Comparison of ENCODE assay signal across 25 cellular contexts in genomic region chr6:142879076-142879475, GRCh38.
DNase-seq lines count a peak whose midpoint lies in the region; ATAC-seq lines count a peak whose summit lies in the region.
"Had no signal": no experiment of that assay in that cellular context is flagged by ENCODE, and none has a peak within 500 bp of the region (broad histone marks: within the 10 kb centered on the region; RNA-seq: fewer than 3 reads in every experiment).

No MANE protein-coding gene starts in this region.

- H3K4me1 Mint-ChIP-seq in activated T-cell treated with anti-CD3 and anti-CD28 coated beads, Interleukin-2, amount 50 U/mL, for 72 hours (ENCODE audit: low read depth): peaks cover 93% of the 10 kb centered on the region
- H3K4me1 Mint-ChIP-seq in central memory CD8-positive, alpha-beta T cell: peaks cover 71% of the 10 kb centered on the region

- peaks cover 48% of the 10 kb centered on the region for H3K4me1 ChIP-seq in GM23248 (ENCODE audit: insufficient read depth)
- H3K4me1 ChIP-seq: breast epithelium, colonic mucosa, HAP-1 had no signal

- peak overlapping the region in 1 of 2 donors; percentile 14 for H3K4me3 Mint-ChIP-seq in activated T-cell treated with anti-CD3 and anti-CD28 coated beads, Interleukin-2, amount 50 U/mL, for 72 hours
- H3K4me3 Mint-ChIP-seq in central memory CD8-positive, alpha-beta T cell: no peak overlapping the region
- H3K4me3 Mint-ChIP-seq: activated CD4-positive, alpha-beta memory T cell treated with anti-CD3 and anti-CD28 coated beads, Interleukin-2, amount 10 ng/mL, durations not matched to agents 7 days and 5 days; T-helper 2 cell treated with Interferon-gamma antibody and Interleukin-4, amounts not matched to agents 5 μg/mL and 100 μg/mL, for 36 hours; type B pancreatic cell had no signal

- H4K20me1 ChIP-seq in GM23248 (ENCODE audit: insufficient read depth): no peaks in the 10 kb centered on the region

- no peaks in the 10 kb centered on the region for H3K9me3 ChIP-seq in GM23248 (ENCODE audit: low read depth)
- H3K9me3 ChIP-seq: breast epithelium, colonic mucosa, HAP-1, lower lobe of right lung had no signal

- no peaks in the 10 kb centered on the region for H3K9me2 ChIP-seq in GM23248 (ENCODE audit: insufficient read depth)

- H3K9me3 Mint-ChIP-seq in activated T-cell treated with anti-CD3 and anti-CD28 coated beads, Interleukin-2, amount 50 U/mL, for 72 hours: no peaks in the 10 kb centered on the region
- no peaks in the 10 kb centered on the region for H3K9me3 Mint-ChIP-seq in central memory CD8-positive, alpha-beta T cell
- H3K9me3 Mint-ChIP-seq: activated CD4-positive, alpha-beta memory T cell treated with anti-CD3 and anti-CD28 coated beads, Interleukin-2, amount 10 ng/mL, durations not matched to agents 7 days and 5 days; T-helper 2 cell treated with Interferon-gamma antibody and Interleukin-4, amounts not matched to agents 5 μg/mL and 100 μg/mL, for 36 hours; type B pancreatic cell had no signal

- no peaks in the 10 kb centered on the region for H3K27me3 Mint-ChIP-seq in activated T-cell treated with anti-CD3 and anti-CD28 coated beads, Interleukin-2, amount 50 U/mL, for 72 hours (ENCODE audit: low read depth)
- no peaks in the 10 kb centered on the region for H3K27me3 Mint-ChIP-seq in central memory CD8-positive, alpha-beta T cell
- H3K27me3 Mint-ChIP-seq: activated CD4-positive, alpha-beta memory T cell treated with anti-CD3 and anti-CD28 coated beads, Interleukin-2, amount 10 ng/mL, durations not matched to agents 7 days and 5 days; type B pancreatic cell had no signal

- DNase-seq in activated T-cell treated with anti-CD3 and anti-CD28 coated beads, Interleukin-2, amount 50 U/mL, for 72 hours: no peak
- DNase-seq in activated T-cell treated with anti-CD3 and anti-CD28 coated beads, Interleukin-2, amount 50 U/mL, for 48 hours: no peak
- DNase-seq in central memory CD8-positive, alpha-beta T cell (ENCODE audit: low spot score in 2 of 2): no peak
- DNase-seq in stimulated activated naive CD8-positive, alpha-beta T cell treated with anti-CD3 and anti-CD28 coated beads, Interleukin-15, Interleukin-2, amounts not matched to agents 100 U/mL and 50 U/mL, for 24 hours: no peak
- DNase-seq in T-helper 2 cell (no peak), GM23248 (no peak)
- DNase-seq: activated CD4-positive, alpha-beta memory T cell treated with anti-CD3 and anti-CD28 coated beads, Interleukin-2, amount 10 ng/mL, durations not matched to agents 7 days and 5 days; colonic mucosa; KBM-7; kidney; lower lobe of right lung; MM.1S; NCI-H1436 treated with DMSO at 0.1 percent for 48 hours; NCI-H69; occipital lobe; stimulated activated CD4-positive, alpha-beta T cell treated with anti-CD3 and anti-CD28 coated beads, Interleukin-2, amount 100 ng/mL, for 48 hours; WERI-Rb-1 had no signal

- peak overlapping the region; percentile 39 for H3K27ac Mint-ChIP-seq in activated T-cell treated with anti-CD3 and anti-CD28 coated beads, Interleukin-2, amount 50 U/mL, for 72 hours
- H3K27ac Mint-ChIP-seq in central memory CD8-positive, alpha-beta T cell (ENCODE audit: low read depth): peak overlapping the region; percentile 62
- H3K27ac Mint-ChIP-seq: activated CD4-positive, alpha-beta memory T cell treated with anti-CD3 and anti-CD28 coated beads, Interleukin-2, amount 10 ng/mL, durations not matched to agents 7 days and 5 days; T-helper 2 cell treated with Interferon-gamma antibody and Interleukin-4, amounts not matched to agents 5 μg/mL and 100 μg/mL, for 36 hours; type B pancreatic cell had no signal

- H3K9ac ChIP-seq in GM23248: no peak overlapping the region
- H3K9ac ChIP-seq: BLaER1 had no signal

- H3F3A ChIP-seq in GM23248 (ENCODE audit: insufficient read depth): peaks cover 36% of the 10 kb centered on the region

- no peak overlapping the region for H3K27ac ChIP-seq in GM23248
- H3K27ac ChIP-seq: BLaER1, breast epithelium, colonic mucosa, lower lobe of right lung, SK-N-MC, WERI-Rb-1 had no signal

- in situ Hi-C loops in GM23248 (cut with MboI): no loop called here

- peak; percentile 48 to 52 for ATAC-seq in activated T-cell treated with anti-CD3 and anti-CD28 coated beads, Interleukin-2, amount 50 U/mL, for 72 hours (replicated peaks in 1 of 2)
- ATAC-seq in GM21529 (IDR thresholded peaks at IDR 0.05; ENCODE audit: unreplicated experiment) (peak; percentile 36), HG02840 (IDR thresholded peaks at IDR 0.05; ENCODE audit: low FRiP score, unreplicated experiment) (no peak)
- ATAC-seq in central memory CD8-positive, alpha-beta T cell (replicated peaks; ENCODE audit: extremely low read depth, poor library complexity, severe bottlenecking): no peak
- ATAC-seq in stimulated activated naive CD8-positive, alpha-beta T cell treated with anti-CD3 and anti-CD28 coated beads, Interleukin-15, Interleukin-2, amounts not matched to agents 100 U/mL and 50 U/mL, for 24 hours: peak; percentile 51
- ATAC-seq: lower lobe of right lung had no signal

- H3K4me3 ChIP-seq in GM23248: no peak overlapping the region
- H3K4me3 ChIP-seq: BLaER1, breast epithelium, colonic mucosa, HAP-1, lower lobe of right lung, SK-N-MC had no signal

- H3K27me3 ChIP-seq in GM23248 (replicated peaks; ENCODE audit: insufficient read depth): no peaks in the 10 kb centered on the region
- H3K27me3 ChIP-seq: BLaER1, breast epithelium, colonic mucosa had no signal

- H3K4me2 ChIP-seq in GM23248 (ENCODE audit: unreplicated experiment): no peak overlapping the region
- H3K4me2 ChIP-seq: BLaER1 had no signal

- H3K79me2 ChIP-seq in GM23248 (ENCODE audit: insufficient read depth): peaks cover 98% of the 10 kb centered on the region

- peaks cover 10 to 12% of the 10 kb centered on the region in 2 donors for H3K36me3 Mint-ChIP-seq in activated T-cell treated with anti-CD3 and anti-CD28 coated beads, Interleukin-2, amount 50 U/mL, for 72 hours (ENCODE audit: insufficient read depth in 2 of 2)
- peaks cover 3% of the 10 kb centered on the region for H3K36me3 Mint-ChIP-seq in central memory CD8-positive, alpha-beta T cell (ENCODE audit: insufficient read depth)

- no peaks in the 10 kb centered on the region for H3K36me3 ChIP-seq in GM23248 (ENCODE audit: low read depth)
- H3K36me3 ChIP-seq: breast epithelium, colonic mucosa, HAP-1, lower lobe of right lung, WERI-Rb-1 had no signal

- 97 to 98% methylated on average over 6 of the region's 6 CpGs for WGBS in GM23248 (ENCODE audit: low coverage in 1 of 2, low lambda C conversion rate in 2 of 2, missing lambda C conversion rate in 2 of 2), 2 experiments

- H2AFZ ChIP-seq in GM23248: no peak overlapping the region

Comparison
In these comparisons a context has a peak if more than half of its experiments do, and no peak if none do; other contexts are left out.
1. ATAC-seq: peak in activated T-cell treated with anti-CD3 and anti-CD28 coated beads, Interleukin-2, amount 50 U/mL, for 72 hours (2 of 2), GM21529 (single experiment) and stimulated activated naive CD8-positive, alpha-beta T cell treated with anti-CD3 and anti-CD28 coated beads, Interleukin-15, Interleukin-2, amounts not matched to agents 100 U/mL and 50 U/mL, for 24 hours (single experiment); none in central memory CD8-positive, alpha-beta T cell (single experiment) and HG02840 (single experiment).